Comparison of ENCODE assay signal across 4 cellular contexts in the genomic region with DNA sequence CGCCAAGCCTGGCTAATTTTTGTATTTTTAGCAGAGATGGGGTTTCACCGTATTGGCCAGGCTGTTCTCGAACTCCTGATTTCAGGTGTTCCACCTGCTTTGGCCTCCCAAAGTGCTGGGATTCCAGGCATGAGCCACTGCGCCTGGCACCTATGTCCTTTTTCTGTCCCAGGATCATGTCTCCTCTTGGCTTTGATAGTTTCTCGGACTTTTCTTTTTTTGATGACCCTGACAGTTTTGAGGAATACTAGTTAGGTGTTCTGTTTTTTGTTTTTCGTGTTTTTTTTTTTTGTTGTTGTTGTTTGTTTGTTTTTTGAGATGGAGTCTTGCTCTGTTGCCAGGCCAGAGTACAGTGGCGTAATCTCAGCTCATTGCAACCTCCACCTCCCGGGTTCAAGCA.
TF ChIP-seq lines count a peak whose summit lies in the region.
"Not testable (repeated sequence)": the region's sequence is repeated elsewhere in the genome, so short reads cannot be mapped to it uniquely, and the experiment has no call there.

No MANE protein-coding gene starts in this region.

TF ChIP-seq in A549, 52 proteins besides CTCF, POLR2A, EP300 and RAD21:
- TF ChIP-seq MAFK (IDR thresholded peaks at IDR 0.05; ENCODE audit: partially characterized antibody) = peak; percentile 48

TF ChIP-seq in IMR-90, 13 proteins besides CTCF, POLR2A, EP300 and RAD21:
- 0 out of 2 replicates have a peak, but pooled peaks have one; percentile 10 for TF ChIP-seq MAFK (IDR thresholded peaks at IDR 0.05; ENCODE audit: low read depth, low read length)

TF ChIP-seq in K562, 482 proteins besides CTCF, POLR2A, EP300 and RAD21:
- peak; percentile 81 for TF ChIP-seq ZNF316 (IDR thresholded peaks at IDR 0.05)

TF ChIP-seq in HepG2, 621 proteins besides CTCF, POLR2A, EP300 and RAD21:
- TF ChIP-seq FOXP1 (IDR thresholded peaks at IDR 0.05) = peak; percentile 24; the same call in 1 of the 2 replicates
- TF ChIP-seq FOXP1 (CRISPR knock-in tag; IDR thresholded peaks at IDR 0.05) = not testable (repeated sequence)
- TF ChIP-seq, protein P1, sequence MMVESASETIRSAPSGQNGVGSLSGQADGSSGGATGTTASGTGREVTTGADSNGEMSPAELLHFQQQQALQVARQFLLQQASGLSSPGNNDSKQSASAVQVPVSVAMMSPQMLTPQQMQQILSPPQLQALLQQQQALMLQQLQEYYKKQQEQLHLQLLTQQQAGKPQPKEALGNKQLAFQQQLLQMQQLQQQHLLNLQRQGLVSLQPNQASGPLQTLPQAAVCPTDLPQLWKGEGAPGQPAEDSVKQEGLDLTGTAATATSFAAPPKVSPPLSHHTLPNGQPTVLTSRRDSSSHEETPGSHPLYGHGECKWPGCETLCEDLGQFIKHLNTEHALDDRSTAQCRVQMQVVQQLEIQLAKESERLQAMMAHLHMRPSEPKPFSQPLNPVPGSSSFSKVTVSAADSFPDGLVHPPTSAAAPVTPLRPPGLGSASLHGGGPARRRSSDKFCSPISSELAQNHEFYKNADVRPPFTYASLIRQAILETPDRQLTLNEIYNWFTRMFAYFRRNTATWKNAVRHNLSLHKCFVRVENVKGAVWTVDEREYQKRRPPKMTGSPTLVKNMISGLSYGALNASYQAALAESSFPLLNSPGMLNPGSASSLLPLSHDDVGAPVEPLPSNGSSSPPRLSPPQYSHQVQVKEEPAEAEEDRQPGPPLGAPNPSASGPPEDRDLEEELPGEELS (CRISPR knock-in tag; IDR thresholded peaks at IDR 0.05) = 0 out of 2 replicates have a peak, but pooled peaks have one; percentile 18
- TF ChIP-seq ZBTB38 (CRISPR knock-in tag; IDR thresholded peaks at IDR 0.05) = 0 out of 2 replicates have a peak, but pooled peaks have one; percentile 21
- peak; percentile 70 for TF ChIP-seq MAFK (conservative IDR thresholded peaks at IDR 0.05 in 1 of 2, IDR thresholded peaks at IDR 0.05 in 1 of 2; ENCODE audit: low read length in 2 of 2)
- peak; percentile 49; the same call in 1 of the 2 replicates for TF ChIP-seq MAFF (IDR thresholded peaks at IDR 0.05; ENCODE audit: low read depth, low read length)
TF ChIP-seq in HepG2: peak in this region for 5; not testable (repeated sequence) for 616.
